ENCODE assay signal across 9 cellular contexts in the genomic region with DNA sequence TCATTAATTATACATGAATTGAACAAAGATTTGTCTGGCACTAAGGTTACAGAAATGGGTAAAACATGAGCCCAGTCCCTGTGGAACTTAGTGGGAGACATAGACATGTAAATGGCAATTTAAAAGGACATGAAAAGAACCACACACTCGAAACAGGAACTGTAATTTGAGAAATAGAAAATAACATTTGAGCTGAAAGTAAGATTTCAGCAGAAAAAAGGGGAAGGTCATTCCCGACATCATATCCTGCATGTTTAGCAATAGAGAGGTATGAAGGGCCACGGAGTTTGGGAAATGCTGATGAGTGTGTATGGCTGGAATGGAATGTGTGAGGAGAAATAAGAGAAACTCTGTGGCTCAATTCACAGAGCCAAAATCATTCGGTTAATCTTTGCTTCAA.
DNase-seq lines count a peak whose midpoint lies in the region; ATAC-seq and TF ChIP-seq lines count a peak whose summit lies in the region.
"Had no signal": no experiment of that assay in that cellular context is flagged by ENCODE, and none has a peak within 500 bp of the region (broad histone marks: within the 10 kb centered on the region; RNA-seq: fewer than 3 reads in every experiment).

No MANE protein-coding gene starts in this region.

- CTCF ChIA-PET in CD8-positive, alpha-beta T cell (lab: Charles Lee), result no interaction called here

- peak overlapping the region in 1 of 2 donors; percentile 53 for H3K4me3 Mint-ChIP-seq in CD14-positive monocyte
- no peak overlapping the region for H3K4me3 Mint-ChIP-seq in CD8-positive, alpha-beta T cell
- H3K4me3 Mint-ChIP-seq in activated naive CD8-positive, alpha-beta T cell treated with anti-CD3 and anti-CD28 coated beads for 36 hours, result no peak overlapping the region

- H3K36me3 ChIP-seq in CD8-positive, alpha-beta T cell (ENCODE audit: insufficient read depth, low read length), result no peaks in the 10 kb centered on the region

- intact Hi-C loops in CD14-positive monocyte (cut with micrococcal nuclease), result loop anchor here in 1 of 2 donors (10.0 kb wide), 1 partner anchor 58 kb away; no protein-coding TSS in a partner anchor
- intact Hi-C loops in CD8-positive, alpha-beta T cell (cut with DNase I, micrococcal nuclease), result no loop called here

- DNase-seq in CD14-positive monocyte (ENCODE audit: low spot score) (peak; percentile 66), NOMO-1 (lab: John Stamatoyannopoulos, UW; ENCODE audit: unreplicated experiment in 2 of 2) (peak; percentile 45 to 91), germinal center (ENCODE audit: low spot score) (peak; percentile 22), DMS 273 treated with DMSO at 0.1 percent for 48 hours (lab: John Stamatoyannopoulos, UW) (no peak)
- no peak for DNase-seq in CD8-positive, alpha-beta T cell
- no peak for DNase-seq in activated CD4-positive, alpha-beta T cell treated with anti-CD3 and anti-CD28 coated beads, Interleukin-2, amount 50 U/mL, for 4 hours
- no peak for DNase-seq in activated naive CD8-positive, alpha-beta T cell treated with anti-CD3 and anti-CD28 coated beads for 36 hours
- DNase-seq: KG1 had no signal

- H3K27ac Mint-ChIP-seq in CD14-positive monocyte, result peak overlapping the region; percentile 87 to 95 (median 92)
- H3K27ac Mint-ChIP-seq in CD8-positive, alpha-beta T cell, result no peak overlapping the region
- H3K27ac Mint-ChIP-seq in activated naive CD8-positive, alpha-beta T cell treated with anti-CD3 and anti-CD28 coated beads for 36 hours, result no peak overlapping the region

- H3K9me3 ChIP-seq in CD8-positive, alpha-beta T cell (ENCODE audit: low read length), result no peaks in the 10 kb centered on the region

- H3K27me3 ChIP-seq in CD8-positive, alpha-beta T cell (ENCODE audit: insufficient read depth, low read length), result no peaks in the 10 kb centered on the region

- peaks cover 0 to 2% (median 0%) of the 10 kb centered on the region in 7 donors for H3K9me3 Mint-ChIP-seq in CD14-positive monocyte
- H3K9me3 Mint-ChIP-seq in CD8-positive, alpha-beta T cell, result no peaks in the 10 kb centered on the region
- H3K9me3 Mint-ChIP-seq in activated naive CD8-positive, alpha-beta T cell treated with anti-CD3 and anti-CD28 coated beads for 36 hours, result no peaks in the 10 kb centered on the region

- peaks cover 58% of the 10 kb centered on the region for H3K4me1 Mint-ChIP-seq in CD14-positive monocyte
- peaks cover 11% of the 10 kb centered on the region for H3K4me1 Mint-ChIP-seq in CD8-positive, alpha-beta T cell (ENCODE audit: low read depth)
- H3K4me1 Mint-ChIP-seq in activated naive CD8-positive, alpha-beta T cell treated with anti-CD3 and anti-CD28 coated beads for 36 hours, result peaks cover 16% of the 10 kb centered on the region

- peak; percentile 35 for ATAC-seq in GM21619 (IDR thresholded peaks at IDR 0.05; ENCODE audit: unreplicated experiment)
- no peak for ATAC-seq in CD8-positive, alpha-beta T cell

- peaks cover 5% of the 10 kb centered on the region for H3K4me1 ChIP-seq in CD8-positive, alpha-beta T cell (ENCODE audit: insufficient read depth, low read length)

- POLR2A ChIA-PET in CD8-positive, alpha-beta T cell (lab: Charles Lee), result no interaction called here

- no peaks in the 10 kb centered on the region for H3K36me3 Mint-ChIP-seq in CD14-positive monocyte
- no peaks in the 10 kb centered on the region for H3K36me3 Mint-ChIP-seq in CD8-positive, alpha-beta T cell
- no peaks in the 10 kb centered on the region for H3K36me3 Mint-ChIP-seq in activated naive CD8-positive, alpha-beta T cell treated with anti-CD3 and anti-CD28 coated beads for 36 hours

- H3K4me3 ChIP-seq in CD8-positive, alpha-beta T cell (ENCODE audit: low read depth, low read length), result no peak overlapping the region

- H3K27me3 Mint-ChIP-seq in CD14-positive monocyte (ENCODE audit: low read depth in 3 of 3), result peaks cover 0 to 1% (median 0%) of the 10 kb centered on the region in 3 donors
- H3K27me3 Mint-ChIP-seq in CD8-positive, alpha-beta T cell (ENCODE audit: low read depth), result no peaks in the 10 kb centered on the region
- H3K27me3 Mint-ChIP-seq in activated naive CD8-positive, alpha-beta T cell treated with anti-CD3 and anti-CD28 coated beads for 36 hours, result no peaks in the 10 kb centered on the region

- no peak overlapping the region for H3K27ac ChIP-seq in CD8-positive, alpha-beta T cell (ENCODE audit: low read depth, low read length)

- TF ChIP-seq CTCF in CD14-positive monocyte (IDR thresholded peaks at IDR 0.05), result no peak
- no peak for TF ChIP-seq CTCF in CD8-positive, alpha-beta T cell (IDR thresholded peaks at IDR 0.05)

Comparison
In these comparisons a context has a peak if more than half of its experiments do, and no peak if none do; other contexts are left out.
1. DNase-seq: peak in CD14-positive monocyte (single experiment), NOMO-1 (2 of 2) and germinal center (single experiment); none in CD8-positive, alpha-beta T cell (0 of 7), activated CD4-positive, alpha-beta T cell treated with anti-CD3 and anti-CD28 coated beads, Interleukin-2, amount 50 U/mL, for 4 hours (0 of 2), activated naive CD8-positive, alpha-beta T cell treated with anti-CD3 and anti-CD28 coated beads for 36 hours (single experiment) and DMS 273 treated with DMSO at 0.1 percent for 48 hours (single experiment).
2. H3K27ac Mint-ChIP-seq: peak in CD14-positive monocyte (7 of 7); none in CD8-positive, alpha-beta T cell (single experiment) and activated naive CD8-positive, alpha-beta T cell treated with anti-CD3 and anti-CD28 coated beads for 36 hours (single experiment).